Comparison of ENCODE assay signal across 8 cellular contexts in the genomic region with DNA sequence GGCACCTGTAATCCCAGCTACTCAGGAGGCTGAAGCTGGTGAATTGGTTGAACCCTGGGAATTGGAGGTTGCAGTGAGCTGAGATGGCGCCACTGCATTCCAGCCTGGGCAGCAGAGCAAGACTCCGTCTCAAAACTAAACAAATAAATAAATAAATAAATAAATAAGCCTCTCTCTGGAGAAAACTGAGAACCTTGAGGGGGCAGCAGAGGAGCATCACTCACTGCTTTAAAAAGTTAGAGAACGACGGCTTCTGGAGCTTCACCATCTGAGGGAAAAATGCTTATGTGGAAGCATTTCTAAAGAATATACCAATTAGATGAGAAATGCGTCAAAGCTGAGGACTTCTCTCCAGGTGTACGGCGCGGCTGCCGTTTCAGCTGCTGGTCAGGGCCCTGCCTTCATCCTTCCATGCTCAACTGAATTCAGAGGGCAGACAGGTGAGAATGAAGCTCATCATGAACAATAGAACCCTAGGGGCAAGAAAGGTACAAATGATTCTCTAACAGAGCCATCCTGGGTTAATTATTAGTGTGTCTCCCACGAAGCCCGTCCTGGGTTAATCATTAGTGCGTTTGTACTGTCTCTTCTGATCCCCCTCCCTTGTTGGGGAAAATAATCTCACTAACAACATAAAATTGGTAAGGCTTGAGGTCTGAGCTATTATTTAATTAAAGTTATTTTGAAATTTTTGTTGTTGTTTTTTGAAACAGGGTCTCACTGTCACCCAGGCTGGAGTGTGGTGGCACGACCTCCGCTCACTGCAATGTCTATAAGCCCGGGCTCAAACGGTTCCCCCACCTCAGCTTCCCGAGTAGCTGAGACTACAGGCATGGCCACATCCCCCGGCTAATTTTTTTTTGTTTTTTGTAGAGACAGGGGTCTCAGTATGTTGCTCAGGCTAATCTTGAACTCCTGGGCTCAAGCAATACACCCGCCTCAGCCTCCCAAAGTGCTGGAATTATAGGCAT.
A peak's percentile ranks its signal among the peaks of the same experiment; 100 is the strongest.
DNase-seq lines count a peak whose midpoint lies in the region; ATAC-seq and TF ChIP-seq lines count a peak whose summit lies in the region.

No MANE protein-coding gene starts in this region.

- 77% methylated on average over 19 of the region's 19 CpGs for WGBS in esophagus muscularis mucosa

- ATAC-seq in GM18907 (IDR thresholded peaks at IDR 0.05; ENCODE audit: unreplicated experiment) (peak; percentile 76), GM18505 (IDR thresholded peaks at IDR 0.05; ENCODE audit: unreplicated experiment) (no peak), sciatic nerve (no peak)
- no peak for ATAC-seq in naive thymus-derived CD4-positive, alpha-beta T cell

- peaks cover 0 to 6% (median 0%) of the 10 kb centered on the region in 5 donors for H3K27me3 Mint-ChIP-seq in naive thymus-derived CD4-positive, alpha-beta T cell

- CTCF ChIA-PET in naive thymus-derived CD4-positive, alpha-beta T cell (lab: Charles Lee) = no interaction called here

- no peak overlapping the region for H3K27ac Mint-ChIP-seq in naive thymus-derived CD4-positive, alpha-beta T cell

- intact Hi-C loops in esophagus muscularis mucosa (cut with DNase I) (no loop called here), sciatic nerve (cut with DNase I) (no loop called here)
- intact Hi-C loops in naive thymus-derived CD4-positive, alpha-beta T cell (cut with micrococcal nuclease) = no loop called here

- H3K36me3 ChIP-seq in esophagus muscularis mucosa = no peaks in the 10 kb centered on the region
- H3K36me3 ChIP-seq in naive thymus-derived CD4-positive, alpha-beta T cell (ENCODE audit: control insufficient read depth in 2 of 3, insufficient read depth in 3 of 3, low read length in 3 of 3) = no peaks in the 10 kb centered on the region

- TF ChIP-seq POLR2A in esophagus muscularis mucosa (IDR thresholded peaks at IDR 0.05; ENCODE audit: low read depth) = no peak
- TF ChIP-seq POLR2A in GM18505 (IDR thresholded peaks at IDR 0.05; ENCODE audit: borderline replicate concordance, extremely low read depth, insufficient read depth, insufficient read length) = no peak

- peak in 2 of 3 experiments; percentile 23 to 29 for TF ChIP-seq CTCF in esophagus muscularis mucosa (IDR thresholded peaks at IDR 0.05)

- H3K4me1 ChIP-seq in esophagus muscularis mucosa = no peaks in the 10 kb centered on the region
- H3K4me1 ChIP-seq in naive thymus-derived CD4-positive, alpha-beta T cell (ENCODE audit: control insufficient read depth in 2 of 2, insufficient read depth in 2 of 2, low read length in 2 of 2) = no peaks in the 10 kb centered on the region

- no peak overlapping the region for H3K4me3 Mint-ChIP-seq in naive thymus-derived CD4-positive, alpha-beta T cell

- no peak overlapping the region for H3K4me3 ChIP-seq in esophagus muscularis mucosa
- H3K4me3 ChIP-seq in naive thymus-derived CD4-positive, alpha-beta T cell (ENCODE audit: low read length) = no peak overlapping the region

- TF ChIP-seq EP300 in esophagus muscularis mucosa (IDR thresholded peaks at IDR 0.05) = no peak

- DNase-seq in OCI-M1 (lab: John Stamatoyannopoulos, UW) (peak; percentile 53), esophagus muscularis mucosa (ENCODE audit: extremely low spot score) (peak; percentile 50), renal cortical epithelial cell (ENCODE audit: low read depth) (peak; percentile 77), sciatic nerve (ENCODE audit: low spot score) (no peak)
- DNase-seq in naive thymus-derived CD4-positive, alpha-beta T cell = no peak
- no peak for DNase-seq in activated effector memory CD4-positive, alpha-beta T cell treated with Interleukin-2 at 50 U/mL for 16 hours

- no peaks in the 10 kb centered on the region for H3K36me3 Mint-ChIP-seq in naive thymus-derived CD4-positive, alpha-beta T cell

- peaks cover 0 to 4% (median 0%) of the 10 kb centered on the region in 11 donors for H3K9me3 Mint-ChIP-seq in naive thymus-derived CD4-positive, alpha-beta T cell

- no peak overlapping the region for H3K27ac ChIP-seq in esophagus muscularis mucosa (replicated peaks in 1 of 4)
- no peak overlapping the region for H3K27ac ChIP-seq in naive thymus-derived CD4-positive, alpha-beta T cell (ENCODE audit: low read depth, low read length)

- POLR2A ChIA-PET in naive thymus-derived CD4-positive, alpha-beta T cell (lab: Charles Lee) = interaction anchor here (0.7 kb wide), 1 partner anchor 31 kb away, joined by 3 read pairs; no protein-coding TSS in a partner anchor

- peaks cover 0 to 4% (median 0%) of the 10 kb centered on the region in 7 donors for H3K4me1 Mint-ChIP-seq in naive thymus-derived CD4-positive, alpha-beta T cell

- H3K9me3 ChIP-seq in esophagus muscularis mucosa = no peaks in the 10 kb centered on the region
- H3K9me3 ChIP-seq in naive thymus-derived CD4-positive, alpha-beta T cell (ENCODE audit: control insufficient read depth in 2 of 3, low read length in 3 of 3) = no peaks in the 10 kb centered on the region

- peaks cover 0 to 10% (median 0%) of the 10 kb centered on the region in 4 donors for H3K27me3 ChIP-seq in esophagus muscularis mucosa
- H3K27me3 ChIP-seq in naive thymus-derived CD4-positive, alpha-beta T cell (ENCODE audit: control insufficient read depth in 2 of 2, insufficient read depth in 2 of 2, low read length in 2 of 2) = no peaks in the 10 kb centered on the region

Comparison
In these comparisons a context has a peak if more than half of its experiments do, and no peak if none do; other contexts are left out.
1. DNase-seq: peak in OCI-M1 (single experiment), esophagus muscularis mucosa (single experiment) and renal cortical epithelial cell (single experiment); none in naive thymus-derived CD4-positive, alpha-beta T cell (0 of 9), activated effector memory CD4-positive, alpha-beta T cell treated with Interleukin-2 at 50 U/mL for 16 hours (single experiment) and sciatic nerve (single experiment).